In the genomic region with DNA sequence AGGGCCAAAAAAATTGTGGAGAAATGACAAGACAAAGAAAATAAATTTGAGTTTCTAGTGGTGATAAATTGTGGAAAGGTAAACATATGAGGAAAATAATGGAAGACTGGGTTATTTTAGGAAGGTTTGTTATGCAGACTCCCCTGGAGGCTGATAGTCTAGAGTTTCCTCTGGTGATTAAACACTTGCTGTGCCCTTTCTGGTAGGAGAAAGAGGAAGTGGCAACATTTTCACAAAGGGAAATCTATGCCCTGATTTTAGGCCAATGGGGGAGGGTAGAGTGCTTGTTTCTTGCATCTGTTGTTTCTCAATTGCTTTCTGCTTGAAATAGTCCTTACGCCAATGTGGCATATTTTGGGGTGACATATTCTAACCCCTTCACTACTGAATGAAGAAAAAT, we compare ENCODE assay signal across 1 cellular context.
TF ChIP-seq lines count a peak whose summit lies in the region.

No MANE protein-coding gene starts in this region.

TF ChIP-seq in WTC11, 78 proteins besides CTCF, POLR2A, EP300 and RAD21 (continued from another document):
- TF ChIP-seq TCF7 (CRISPR knock-in tag; IDR thresholded peaks at IDR 0.05; ENCODE audit: low read depth) (no peak), RELA (CRISPR knock-in tag; IDR thresholded peaks at IDR 0.05; ENCODE audit: borderline replicate concordance) (no peak), STAT6 (CRISPR knock-in tag; conservative IDR thresholded peaks at IDR 0.05; ENCODE audit: low read depth) (no peak), PRRX2 (CRISPR knock-in tag; IDR thresholded peaks at IDR 0.05) (no peak)
- TF ChIP-seq, protein P1, sequence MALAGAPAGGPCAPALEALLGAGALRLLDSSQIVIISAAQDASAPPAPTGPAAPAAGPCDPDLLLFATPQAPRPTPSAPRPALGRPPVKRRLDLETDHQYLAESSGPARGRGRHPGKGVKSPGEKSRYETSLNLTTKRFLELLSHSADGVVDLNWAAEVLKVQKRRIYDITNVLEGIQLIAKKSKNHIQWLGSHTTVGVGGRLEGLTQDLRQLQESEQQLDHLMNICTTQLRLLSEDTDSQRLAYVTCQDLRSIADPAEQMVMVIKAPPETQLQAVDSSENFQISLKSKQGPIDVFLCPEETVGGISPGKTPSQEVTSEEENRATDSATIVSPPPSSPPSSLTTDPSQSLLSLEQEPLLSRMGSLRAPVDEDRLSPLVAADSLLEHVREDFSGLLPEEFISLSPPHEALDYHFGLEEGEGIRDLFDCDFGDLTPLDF (CRISPR knock-in tag; IDR thresholded peaks at IDR 0.05): no peak
